Comparison of ENCODE assay signal across 1 cellular context in the genomic region with DNA sequence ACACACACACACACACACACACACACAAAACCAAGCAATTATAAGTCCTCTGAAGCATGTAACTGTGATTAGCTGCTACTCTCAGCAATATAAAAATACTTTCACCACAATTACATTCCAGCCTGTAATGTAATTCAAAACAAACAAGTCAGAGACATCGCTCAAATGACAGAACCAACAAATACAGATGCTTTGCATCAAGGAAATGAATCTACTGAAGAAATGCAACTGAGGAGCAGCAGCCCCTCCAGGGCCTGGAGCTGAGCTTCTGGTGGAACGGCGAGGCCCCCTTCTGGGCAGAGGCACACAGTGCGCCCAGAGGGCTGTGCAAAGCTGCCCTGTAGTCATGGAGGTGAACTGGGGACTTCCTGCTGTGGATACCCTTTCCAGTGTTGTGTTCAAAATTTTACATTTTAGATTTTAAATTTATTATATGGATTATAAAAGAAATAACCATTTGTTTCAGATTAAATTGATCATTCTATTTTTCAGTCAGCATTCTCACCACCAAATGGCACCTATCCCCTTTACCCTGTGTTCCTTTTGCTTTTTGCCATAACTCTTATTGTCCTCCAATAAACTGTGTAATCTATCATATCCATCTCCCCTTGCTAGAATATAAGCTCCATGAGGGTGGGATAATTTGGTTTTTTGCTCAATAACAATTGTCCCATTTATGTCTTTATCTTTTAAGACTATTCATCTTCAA.
TF ChIP-seq lines count a peak whose summit lies in the region.

No MANE protein-coding gene starts in this region.

TF ChIP-seq in H1, 55 proteins besides CTCF, POLR2A, EP300 and RAD21:
- TF ChIP-seq KDM5A (IDR thresholded peaks at IDR 0.05; ENCODE audit: low read length), result peak; percentile 52; the same call in 1 of the 2 replicates
- TF ChIP-seq JUND (IDR thresholded peaks at IDR 0.05; ENCODE audit: low read length), result no peak
